Comparison of ENCODE assay signal across 10 cellular contexts in genomic region chr1:80054129-80054528, GRCh38.
A peak's percentile ranks its signal among the peaks of the same experiment; 100 is the strongest.
DNase-seq lines count a peak whose midpoint lies in the region; ATAC-seq and TF ChIP-seq lines count a peak whose summit lies in the region.
"Had no signal": no experiment of that assay in that cellular context is flagged by ENCODE, and none has a peak within 500 bp of the region (broad histone marks: within the 10 kb centered on the region; RNA-seq: fewer than 3 reads in every experiment).

No MANE protein-coding gene starts in this region.

- no peaks in the 10 kb centered on the region for H3K36me3 ChIP-seq in esophagus squamous epithelium

- intact Hi-C loops in left colon (cut with DNase I, micrococcal nuclease) (no loop called here), esophagus squamous epithelium (cut with DNase I) (no loop called here)

- 49 to 66% methylated on average over 6 to 7 of the region's 7 CpGs for WGBS in esophagus squamous epithelium, 2 donors

- no peaks in the 10 kb centered on the region for H3K4me1 ChIP-seq in esophagus squamous epithelium

- TF ChIP-seq POLR2A in esophagus squamous epithelium (IDR thresholded peaks at IDR 0.05), result no peak

- TF ChIP-seq CTCF in esophagus squamous epithelium (IDR thresholded peaks at IDR 0.05), result no peak

- no peaks in the 10 kb centered on the region for H3K27me3 ChIP-seq in esophagus squamous epithelium

- H3K27ac ChIP-seq in esophagus squamous epithelium, result no peak overlapping the region

- peak; percentile 72 for DNase-seq in Daoy (ENCODE audit: low read depth)
- peak; percentile 73 for DNase-seq in NCI-H146 (lab: John Stamatoyannopoulos, UW)
- peak; percentile 32 for DNase-seq in SW480 (ENCODE audit: low spot score)
- DNase-seq in left colon, result no peak
- DNase-seq in esophagus squamous epithelium (lab: John Stamatoyannopoulos, UW), result no peak
- no peak for DNase-seq in UCSD-AML1 (lab: John Stamatoyannopoulos, UW; ENCODE audit: unreplicated experiment)
- DNase-seq: stimulated activated CD4-positive, alpha-beta T cell treated with anti-CD3 and anti-CD28 coated beads, Interleukin-2, amount 100 ng/mL, for 48 hours; T-helper 17 cell had no signal

- peak; percentile 60 for ATAC-seq in left colon
- ATAC-seq in HG03520 (IDR thresholded peaks at IDR 0.05; ENCODE audit: unreplicated experiment), result no peak
- ATAC-seq in GM18867 (IDR thresholded peaks at IDR 0.05; ENCODE audit: unreplicated experiment), result no peak
- ATAC-seq: T-helper 17 cell had no signal

- H3K9me3 ChIP-seq in esophagus squamous epithelium, result peaks cover 0 to 4% (median 0%) of the 10 kb centered on the region in 3 donors

- H3K4me3 ChIP-seq in esophagus squamous epithelium, result no peak overlapping the region

Comparison
In these comparisons a context has a peak if more than half of its experiments do, and no peak if none do; other contexts are left out.
1. DNase-seq: peak in Daoy (single experiment), NCI-H146 (single experiment) and SW480 (single experiment); none in left colon (0 of 2), esophagus squamous epithelium (single experiment) and UCSD-AML1 (single experiment).